ENCODE assay signal across 14 cellular contexts in the genomic region with DNA sequence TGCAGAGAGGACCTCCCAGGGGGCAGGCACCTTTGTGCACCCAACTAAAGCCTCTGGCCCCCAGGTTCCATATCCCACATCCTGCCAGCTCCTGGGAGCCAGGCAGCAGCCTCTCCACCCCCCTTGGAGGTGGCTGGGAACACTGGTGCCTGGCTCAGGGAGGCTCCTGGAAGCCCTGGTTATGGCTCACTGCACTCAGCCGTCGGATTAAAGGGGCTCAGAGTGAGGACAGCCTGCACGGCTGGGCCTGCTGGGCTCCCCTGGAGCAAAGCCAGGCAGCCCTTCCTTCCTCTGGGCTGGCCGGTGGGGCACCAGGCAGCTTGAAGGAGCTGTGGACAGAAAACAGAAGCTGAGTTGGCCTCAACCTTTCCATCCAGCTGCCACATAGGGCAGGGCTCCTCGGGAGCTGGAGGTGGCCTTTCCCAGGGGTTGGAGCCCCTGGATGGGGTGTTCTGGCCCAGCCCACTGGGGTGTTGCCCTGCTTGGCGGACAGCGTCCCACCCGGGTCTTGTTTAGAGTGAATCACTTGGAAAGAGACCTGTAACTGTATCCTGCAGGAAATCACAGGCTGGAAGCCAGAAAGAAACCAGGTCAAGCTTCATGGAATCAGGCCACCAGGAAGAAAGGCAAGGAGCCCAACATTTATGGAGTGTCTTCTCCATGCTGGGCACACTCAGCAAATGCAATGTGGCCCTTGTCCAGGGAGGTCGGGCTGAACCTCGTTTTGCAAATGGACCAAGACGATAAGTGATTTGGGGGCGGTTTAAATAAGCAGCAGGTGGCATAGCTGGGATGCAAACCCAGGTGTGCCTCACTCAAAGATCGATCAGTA.
A peak's percentile ranks its signal among the peaks of the same experiment; 100 is the strongest.
DNase-seq lines count a peak whose midpoint lies in the region; TF ChIP-seq lines count a peak whose summit lies in the region.
"Had no signal": no experiment of that assay in that cellular context is flagged by ENCODE, and none has a peak within 500 bp of the region (broad histone marks: within the 10 kb centered on the region; RNA-seq: fewer than 3 reads in every experiment).

No MANE protein-coding gene starts in this region.

- H3K36me3 ChIP-seq in osteoblast (ENCODE audit: insufficient read depth, low read length) = no peaks in the 10 kb centered on the region
- H3K36me3 ChIP-seq in transverse colon = no peaks in the 10 kb centered on the region
- H3K36me3 ChIP-seq: ovary, SJSA1 had no signal

- H3K4me1 ChIP-seq in osteoblast (ENCODE audit: insufficient read depth, low read length) (peaks cover 15% of the 10 kb centered on the region), transverse colon (no peaks in the 10 kb centered on the region)

- no peak for TF ChIP-seq POLR2A in transverse colon (IDR thresholded peaks at IDR 0.05)

- H3K9me3 ChIP-seq in osteoblast (ENCODE audit: low read depth, low read length) = no peaks in the 10 kb centered on the region
- H3K9me3 ChIP-seq in transverse colon = no peaks in the 10 kb centered on the region
- H3K9me3 ChIP-seq: ovary, SJSA1 had no signal

- H2AFZ ChIP-seq in osteoblast (ENCODE audit: low read length) = no peak overlapping the region

- H3K27me3 ChIP-seq in osteoblast (ENCODE audit: insufficient read depth, low read length) (no peaks in the 10 kb centered on the region), transverse colon (no peaks in the 10 kb centered on the region)
- H3K27me3 ChIP-seq: ovary, SJSA1 had no signal

- TF ChIP-seq CTCF in osteoblast (IDR thresholded peaks at IDR 0.05; ENCODE audit: extremely low read depth, low read depth, low read length) (no peak), transverse colon (IDR thresholded peaks at IDR 0.05) (no peak)

- intact Hi-C loops in transverse colon (cut with DNase I; ENCODE audit: low total_unique reads) = no loop called here

- H3K27ac ChIP-seq in osteoblast (ENCODE audit: low read depth, low read length) (no peak overlapping the region), transverse colon (no peak overlapping the region)
- H3K27ac ChIP-seq: ovary, SJSA1 had no signal

- in situ Hi-C loops in transverse colon (cut with MboI; ENCODE audit: low pct_ligation_motif_present in 1 of 4, low pct_unique_long_range_greater_than_20kb in 1 of 4, low sequenced_read_pairs in 3 of 4) = no loop called here

- no peaks in the 10 kb centered on the region for H3K79me2 ChIP-seq in osteoblast (ENCODE audit: insufficient read depth, low read length)

- no peak for TF ChIP-seq EP300 in transverse colon (IDR thresholded peaks at IDR 0.05; ENCODE audit: low read depth)

- DNase-seq in GM03348 (ENCODE audit: low spot score) (peak; percentile 43), NCI-H524 treated with DMSO at 0.1 percent for 48 hours (lab: John Stamatoyannopoulos, UW) (peak; percentile 42), ecto neural progenitor cell (ENCODE audit: low spot score) (peak; percentile 75), osteoblast (ENCODE audit: insufficient read length, low spot score, missing footprints) (peak; percentile 38), transverse colon (no peak), NCI-H2107 treated with DMSO at 0.1 percent for 48 hours (lab: John Stamatoyannopoulos, UW; ENCODE audit: unreplicated experiment) (no peak), OCI-M2 (lab: John Stamatoyannopoulos, UW; ENCODE audit: unreplicated experiment) (no peak)
- no peak for DNase-seq in stimulated activated CD4-positive, alpha-beta T cell treated with anti-CD3 and anti-CD28 coated beads, Interleukin-2, amount 100 ng/mL, for 24 hours
- DNase-seq: activated T-cell treated with anti-CD3 and anti-CD28 coated beads for 4 hours; CD4-positive, CD25-positive, alpha-beta regulatory T cell; effector memory CD8-positive, alpha-beta T cell; head of caudate nucleus; ovary had no signal

- H3K4me3 ChIP-seq in osteoblast (ENCODE audit: insufficient read depth, low read length) = no peak overlapping the region
- no peak overlapping the region for H3K4me3 ChIP-seq in transverse colon
- H3K4me3 ChIP-seq: ovary, SJSA1 had no signal

- no peak overlapping the region for H3K4me2 ChIP-seq in osteoblast (ENCODE audit: insufficient read depth, low read length)

- 57% methylated on average over 13 of the region's 13 CpGs; no CpG with 5 or more reads in 1 of the 2 donors for WGBS in transverse colon (ENCODE audit: low coverage in 1 of 2), 2 donors

- H4K20me1 ChIP-seq in osteoblast (ENCODE audit: insufficient read depth, low read length) = no peaks in the 10 kb centered on the region

Comparison
In these comparisons a context has a peak if more than half of its experiments do, and no peak if none do; other contexts are left out.
1. DNase-seq: peak in GM03348 (single experiment), NCI-H524 treated with DMSO at 0.1 percent for 48 hours (single experiment), ecto neural progenitor cell (single experiment) and osteoblast (single experiment); none in transverse colon (single experiment), NCI-H2107 treated with DMSO at 0.1 percent for 48 hours (single experiment), OCI-M2 (single experiment) and stimulated activated CD4-positive, alpha-beta T cell treated with anti-CD3 and anti-CD28 coated beads, Interleukin-2, amount 100 ng/mL, for 24 hours (0 of 2).